Comparison of ENCODE assay signal across 1 cellular context in genomic region chr3:158644345-158644908, GRCh38.
A peak's percentile ranks its signal among the peaks of the same experiment; 100 is the strongest.
TF ChIP-seq lines count a peak whose summit lies in the region.

GFM1 (plus strand) TSS chr3:158644527; CDS start chr3:158644635, 108 bp downstream.

TF ChIP-seq in HEK293, 187 proteins besides CTCF, POLR2A, EP300 and RAD21 (continued from another document and continues in another):
- TF ChIP-seq ZNF280D (tag by site-specific recombination; IDR thresholded peaks at IDR 0.05) (peak; percentile 27; the same call in 1 of the 2 replicates), ZNF658 (tag by site-specific recombination; IDR thresholded peaks at IDR 0.05) (no peak), ZNF639 (tag by site-specific recombination; IDR thresholded peaks at IDR 0.05) (peak; percentile 67; the same call in 1 of the 2 replicates), PRDM1 (tag by site-specific recombination; IDR thresholded peaks at IDR 0.05) (peak; percentile 88), ZNF335 (tag by site-specific recombination; conservative IDR thresholded peaks at IDR 0.05) (peak; percentile 81), ZNF10 (tag by site-specific recombination; IDR thresholded peaks at IDR 0.05) (no peak; the same call in 1 of the 2 replicates), ZBTB17 (tag by site-specific recombination; IDR thresholded peaks at IDR 0.05) (peak; percentile 97), KLF9 (tag by site-specific recombination; IDR thresholded peaks at IDR 0.05; ENCODE audit: low read depth) (0 out of 2 replicates have a peak, but pooled peaks have one; percentile 24), ZIC2 (tag by site-specific recombination; IDR thresholded peaks at IDR 0.05) (0 out of 2 replicates have a peak, but pooled peaks have one; percentile 30), ZNF24 (tag by site-specific recombination; IDR thresholded peaks at IDR 0.05) (peak; percentile 93), YY2 (tag by site-specific recombination; IDR thresholded peaks at IDR 0.05) (peak; percentile 40; the same call in 1 of the 2 replicates), MYNN (tag by site-specific recombination; IDR thresholded peaks at IDR 0.05; ENCODE audit: borderline replicate concordance) (0 out of 2 replicates have a peak, but pooled peaks have one; percentile 22), ZNF366 (tag by site-specific recombination; conservative IDR thresholded peaks at IDR 0.05) (peak; percentile 100), ZFP37 (tag by site-specific recombination; IDR thresholded peaks at IDR 0.05) (peak; percentile 92), ZSCAN16 (tag by site-specific recombination; IDR thresholded peaks at IDR 0.05) (peak; percentile 97), ZNF2 (tag by site-specific recombination; IDR thresholded peaks at IDR 0.05) (peak; percentile 63; the same call in 1 of the 2 replicates), PRDM10 (tag by site-specific recombination; IDR thresholded peaks at IDR 0.05) (peak; percentile 55), ZNF146 (tag by site-specific recombination; IDR thresholded peaks at IDR 0.05) (0 out of 2 replicates have a peak, but pooled peaks have one; percentile 15), GLIS1 (tag by site-specific recombination; IDR thresholded peaks at IDR 0.05) (peak; percentile 36; the same call in 1 of the 2 replicates), ZNF704 (tag by site-specific recombination; IDR thresholded peaks at IDR 0.05) (peak; percentile 90), PRDM4 (tag by site-specific recombination; IDR thresholded peaks at IDR 0.05) (0 out of 2 replicates have a peak, but pooled peaks have one; percentile 27), ZSCAN23 (tag by site-specific recombination; IDR thresholded peaks at IDR 0.05) (0 out of 2 replicates have a peak, but pooled peaks have one; percentile 52), TRIM28 (IDR thresholded peaks at IDR 0.05; ENCODE audit: borderline replicate concordance, low read length) (peak; percentile 53), ZBTB26 (tag by site-specific recombination; optimal IDR thresholded peaks at IDR 0.05) (peak; percentile 22), SP7 (tag by site-specific recombination; IDR thresholded peaks at IDR 0.05) (peak; percentile 80), PBX3 (CRISPR knock-in tag; IDR thresholded peaks at IDR 0.05) (no peak), ZXDB (tag by site-specific recombination; IDR thresholded peaks at IDR 0.05) (peak; percentile 84), SETDB1 (IDR thresholded peaks at IDR 0.05; ENCODE audit: insufficient read length, low read length) (peak; percentile 37), MZF1 (tag by site-specific recombination; IDR thresholded peaks at IDR 0.05; ENCODE audit: borderline replicate concordance) (no peak), PATZ1 (tag by site-specific recombination; IDR thresholded peaks at IDR 0.05) (peak; percentile 37), ZBTB1 (tag by site-specific recombination; IDR thresholded peaks at IDR 0.05) (no peak), YY1 (tag by site-specific recombination; IDR thresholded peaks at IDR 0.05) (0 out of 2 replicates have a peak, but pooled peaks have one; percentile 39), ZNF239 (tag by site-specific recombination; IDR thresholded peaks at IDR 0.05) (no peak), ZNF302 (tag by site-specific recombination; IDR thresholded peaks at IDR 0.05; ENCODE audit: low read depth) (no peak), ZNF324 (tag by site-specific recombination; IDR thresholded peaks at IDR 0.05) (peak; percentile 84; the same call in 1 of the 2 replicates), ZNF645 (tag by site-specific recombination; IDR thresholded peaks at IDR 0.05) (0 out of 2 replicates have a peak, but pooled peaks have one; percentile 20), ZNF843 (tag by site-specific recombination; IDR thresholded peaks at IDR 0.05) (peak; percentile 48), FEZF1 (tag by site-specific recombination; IDR thresholded peaks at IDR 0.05) (peak; percentile 54), ZNF341 (tag by site-specific recombination; IDR thresholded peaks at IDR 0.05; ENCODE audit: low read depth) (peak; percentile 35; the same call in 1 of the 2 replicates), ZSCAN30 (tag by site-specific recombination; IDR thresholded peaks at IDR 0.05) (peak; percentile 95), ZBTB20 (tag by site-specific recombination; IDR thresholded peaks at IDR 0.05) (peak; percentile 25; the same call in 1 of the 2 replicates), ZNF391 (tag by site-specific recombination; IDR thresholded peaks at IDR 0.05; ENCODE audit: borderline replicate concordance, low read depth) (0 out of 2 replicates have a peak, but pooled peaks have one; percentile 65)
